33 cellular contexts compared by ENCODE assay signal in the genomic region with DNA sequence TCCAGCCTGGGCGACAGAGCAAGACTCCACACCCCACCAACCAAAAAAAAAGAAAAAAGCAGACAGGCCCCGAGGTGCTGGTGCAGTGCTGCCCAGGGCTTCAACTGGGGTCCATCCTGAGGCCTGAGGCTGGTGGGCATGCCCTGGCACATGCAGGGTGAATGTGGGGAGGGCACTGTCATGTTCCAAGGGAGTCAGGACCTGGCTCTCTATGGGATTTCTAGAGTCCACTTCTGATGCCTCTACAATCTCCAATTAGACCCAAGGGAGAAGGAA. TPM values are rescaled to one million over a fixed set of nuclear protein-coding genes. Genes with fewer than 3 reads are reported as not detected.
DNase-seq lines count a peak whose midpoint lies in the region; ATAC-seq, FAIRE-seq and TF ChIP-seq lines count a peak whose summit lies in the region.
"Had no signal": no experiment of that assay in that cellular context is flagged by ENCODE, and none has a peak within 500 bp of the region (broad histone marks: within the 10 kb centered on the region; RNA-seq: fewer than 3 reads in every experiment).

No MANE protein-coding gene starts in this region.

- SMC1A ChIA-PET in GM12878 (lab: Charles Lee; ENCODE audit: uncharacterized antibody, unreplicated experiment): interaction anchor here (0.9 to 11.9 kb wide), 10 partner anchors 10 to 240 kb away, joined by 3 to 321 read pairs (median 6); a partner anchor contains a TSS

- no peak for DNase-seq in activated naive CD4-positive, alpha-beta T cell treated with anti-CD3 and anti-CD28 coated beads for 36 hours
- DNase-seq in activated naive CD4-positive, alpha-beta T cell treated with anti-CD3 and anti-CD28 coated beads, Interleukin-2, amount 50 U/mL, for 16 hours: no peak
- DNase-seq in Karpas-422 (peak; percentile 70), GM12878 (ENCODE audit: low read depth, low spot score) (no peak), left colon (no peak), PC-3 (no peak)
- DNase-seq in activated CD8-positive, alpha-beta memory T cell treated with anti-CD3 and anti-CD28 coated beads for 24 hours: no peak
- DNase-seq: activated CD4-positive, alpha-beta T cell treated with anti-CD3 and anti-CD28 coated beads, Interleukin-2, amount 50 U/mL, for 4 hours; activated effector memory CD4-positive, alpha-beta T cell treated with Interleukin-2 at 50 U/mL for 16 hours; colonic mucosa; COR-L47; effector CD8-positive, alpha-beta T cell; GOT3; HFFc6; hypothalamus; NCI-H1092 treated with DMSO at 0.1 percent for 48 hours; NCI-H187; NCI-H2171; nephron progenitor cell; OCI-M1; stimulated activated naive CD4-positive, alpha-beta T cell; testis had no signal

- no peak; the same call in 1 of the 2 replicates for TF ChIP-seq POLR2A in GM12878 (IDR thresholded peaks at IDR 0.05; ENCODE audit: low read depth, low read length)

- H3K9me2 ChIP-seq in Karpas-422 (replicated peaks; ENCODE audit: insufficient read depth, low read length) (no peaks in the 10 kb centered on the region), PC-3 (replicated peaks; ENCODE audit: low read length) (no peaks in the 10 kb centered on the region)

- no peaks in the 10 kb centered on the region for H3K27me3 Mint-ChIP-seq in activated naive CD4-positive, alpha-beta T cell treated with anti-CD3 and anti-CD28 coated beads for 36 hours (ENCODE audit: low read depth)

- peaks cover 60% of the 10 kb centered on the region for H3K36me3 Mint-ChIP-seq in activated naive CD4-positive, alpha-beta T cell treated with anti-CD3 and anti-CD28 coated beads for 36 hours (ENCODE audit: low read depth)

- H3K4me3 ChIP-seq in Karpas-422 (ENCODE audit: low read length) (no peak overlapping the region), GM12878 (no peak overlapping the region; the same call in 1 of the 2 replicates), PC-3 (ENCODE audit: low read length) (no peak overlapping the region)
- H3K4me3 ChIP-seq: colonic mucosa, SK-N-MC, testis had no signal

- no peaks in the 10 kb centered on the region for H3K27me3 ChIP-seq in Karpas-422 (ENCODE audit: low read length)
- no peaks in the 10 kb centered on the region for H3K27me3 ChIP-seq in GM12878 (replicated peaks in 1 of 2; ENCODE audit: control insufficient read depth in 2 of 2, insufficient read depth in 2 of 2, low read length in 1 of 2)
- no peaks in the 10 kb centered on the region for H3K27me3 ChIP-seq in PC-3 (ENCODE audit: low read length)
- H3K27me3 ChIP-seq: colonic mucosa, testis had no signal

- H3K4me1 Mint-ChIP-seq in activated naive CD4-positive, alpha-beta T cell treated with anti-CD3 and anti-CD28 coated beads for 36 hours (ENCODE audit: low read depth): peaks cover 35% of the 10 kb centered on the region

- H3K27ac ChIP-seq in Karpas-422 (ENCODE audit: low read length) (peak overlapping the region; percentile 100), GM12878 (ENCODE audit: control insufficient read depth, insufficient read depth) (peak overlapping the region; percentile 94), PC-3 (ENCODE audit: low read length) (no peak overlapping the region)
- H3K27ac ChIP-seq: colonic mucosa, SK-N-MC, testis had no signal

- H3K4me3 Mint-ChIP-seq in activated naive CD4-positive, alpha-beta T cell treated with anti-CD3 and anti-CD28 coated beads for 36 hours: no peak overlapping the region
- H3K4me3 Mint-ChIP-seq: HFFc6, nephron progenitor cell had no signal

- no peak for TF ChIP-seq RAD21 in GM12878 (IDR thresholded peaks at IDR 0.05; ENCODE audit: insufficient read depth, low read depth, low read length)

- H3F3A ChIP-seq in PC-3 (ENCODE audit: low read length, unreplicated experiment): no peaks in the 10 kb centered on the region

- H3K4me2 ChIP-seq in Karpas-422 (ENCODE audit: low read depth, low read length, poor library complexity, severe bottlenecking) (peak overlapping the region; percentile 50), GM12878 (ENCODE audit: control insufficient read depth, insufficient read depth) (peak overlapping the region; percentile 12), PC-3 (ENCODE audit: low read length) (no peak overlapping the region)

- peaks cover 99% of the 10 kb centered on the region for H3K4me1 ChIP-seq in Karpas-422 (ENCODE audit: low read length)
- peaks cover 87% of the 10 kb centered on the region for H3K4me1 ChIP-seq in GM12878 (ENCODE audit: control insufficient read depth, insufficient read depth, low read length)
- H3K4me1 ChIP-seq in PC-3 (ENCODE audit: insufficient read depth, low read length): no peaks in the 10 kb centered on the region
- H3K4me1 ChIP-seq: colonic mucosa had no signal

- CTCF ChIA-PET in activated naive CD4-positive, alpha-beta T cell treated with anti-CD3 and anti-CD28 coated beads for 36 hours (lab: Charles Lee): no interaction called here
- CTCF ChIA-PET in GM12878 (lab: Yijun Ruan, JAX) (interaction anchor here (1.2 to 8.3 kb wide), 5 partner anchors 10 to 240 kb away, joined by 5 to 234 read pairs (median 12); a partner anchor contains a TSS), PC-3 (lab: Charles Lee) (no interaction called here)

- RAD21 ChIA-PET in GM12878 (lab: Charles Lee; ENCODE audit: unreplicated experiment): interaction anchor here (0.5 to 8.6 kb wide), 12 partner anchors 12 to 237 kb away, joined by 3 to 408 read pairs (median 7); a partner anchor contains a TSS

- H3K9ac ChIP-seq in Karpas-422 (ENCODE audit: low read length) (peak overlapping the region; percentile 69), GM12878 (ENCODE audit: control insufficient read depth, insufficient read depth, low read length) (peak overlapping the region; percentile 47; the same call in 1 of the 2 replicates), PC-3 (ENCODE audit: low read length) (no peak overlapping the region)

- H3K9me3 ChIP-seq in Karpas-422 (ENCODE audit: low read length) (no peaks in the 10 kb centered on the region), GM12878 (replicated peaks; ENCODE audit: control insufficient read depth, insufficient read depth, low read length) (no peaks in the 10 kb centered on the region), PC-3 (ENCODE audit: low read length) (no peaks in the 10 kb centered on the region)
- H3K9me3 ChIP-seq: colonic mucosa, testis had no signal

- H2AFZ ChIP-seq in Karpas-422 (ENCODE audit: low read length) (no peak overlapping the region), GM12878 (ENCODE audit: control insufficient read depth, low read depth, low read length) (no peak overlapping the region), PC-3 (ENCODE audit: low read length) (no peak overlapping the region)

- FAIRE-seq in GM12878 (lab: Jason Lieb, UNC): no peak
- FAIRE-seq: astrocyte, G401.6 had no signal

- 6% methylated on average over 2 of the region's 2 CpGs for WGBS in GM12878 (ENCODE audit: insufficient coverage, insufficient replicate concordance, low lambda C conversion rate, missing lambda C conversion rate)

- H4K20me1 ChIP-seq in Karpas-422 (ENCODE audit: insufficient read depth, low read depth, low read length) (no peaks in the 10 kb centered on the region), GM12878 (ENCODE audit: control insufficient read depth, insufficient read depth) (no peaks in the 10 kb centered on the region), PC-3 (ENCODE audit: low read length) (0 out of 2 replicates have a peak, but pooled peaks cover 3% of the 10 kb centered on the region)

- in situ Hi-C loops in GM12878 (cut with MboI): no loop called here

- no peaks in the 10 kb centered on the region for H3K9me3 Mint-ChIP-seq in activated naive CD4-positive, alpha-beta T cell treated with anti-CD3 and anti-CD28 coated beads for 36 hours
- H3K9me3 Mint-ChIP-seq: HFFc6, nephron progenitor cell had no signal

- H3K79me2 ChIP-seq in Karpas-422 (ENCODE audit: low read length) (peaks cover 4% of the 10 kb centered on the region), GM12878 (ENCODE audit: control insufficient read depth, insufficient read depth, low read length) (peaks cover 20% of the 10 kb centered on the region), PC-3 (ENCODE audit: low read length) (no peaks in the 10 kb centered on the region)

- H3K36me3 ChIP-seq in Karpas-422 (ENCODE audit: insufficient read depth, low read length): peaks cover 17% of the 10 kb centered on the region
- H3K36me3 ChIP-seq in GM12878 (ENCODE audit: control insufficient read depth in 2 of 2, insufficient read depth in 2 of 2, low read length in 1 of 2): peaks cover 5 to 17% of the 10 kb centered on the region in 2 experiments; a peak in 3 of 4 replicates
- peaks cover 16% of the 10 kb centered on the region for H3K36me3 ChIP-seq in PC-3 (ENCODE audit: low read depth, low read length)
- H3K36me3 ChIP-seq: colonic mucosa had no signal

- intact Hi-C loops in activated naive CD4-positive, alpha-beta T cell treated with anti-CD3 and anti-CD28 coated beads for 36 hours (cut with micrococcal nuclease): no loop called here
- intact Hi-C loops in GM12878 (cut with micrococcal nuclease; ENCODE audit: unreplicated experiment): no loop called here
- intact Hi-C loops in left colon (cut with DNase I, micrococcal nuclease): no loop called here
- intact Hi-C loops in PC-3 (cut with micrococcal nuclease): no loop called here

- BruUV-seq in GM12878 (replicated peaks; lab: Mats Ljungman, UMichigan): no TSS peak
- BruUV-seq in PC-3 (replicated peaks; lab: Mats Ljungman, UMichigan): no TSS peak

- no peak for TF ChIP-seq EP300 in GM12878 (IDR thresholded peaks at IDR 0.05; ENCODE audit: borderline replicate concordance in 1 of 2, control insufficient read depth in 1 of 2, low read depth in 2 of 2, low read length in 2 of 2)

- no peak for TF ChIP-seq CTCF in GM12878 (IDR thresholded peaks at IDR 0.05 in 2 of 3, conservative IDR thresholded peaks at IDR 0.05 in 1 of 3; ENCODE audit: control insufficient read depth in 2 of 3, extremely low read depth in 1 of 3, insufficient read depth in 1 of 3, low read depth in 3 of 3, low read length in 3 of 3)
- TF ChIP-seq CTCF in PC-3 (conservative IDR thresholded peaks at IDR 0.05; ENCODE audit: low read depth, low read length): no peak

- POLR2A ChIA-PET in GM12878 (lab: Charles Lee): interaction anchor here (0.6 to 12.6 kb wide), 9 partner anchors 13 to 238 kb away, joined by 3 to 599 read pairs (median 6); a partner anchor contains a TSS
- POLR2A ChIA-PET in PC-3 (lab: Charles Lee; ENCODE audit: unreplicated experiment): no interaction called here

- ATAC-seq in GM12878 (no peak), left colon (no peak), GM19351 (IDR thresholded peaks at IDR 0.05; ENCODE audit: unreplicated experiment) (no peak), PC-3 (no peak)

- H3K27ac Mint-ChIP-seq in activated naive CD4-positive, alpha-beta T cell treated with anti-CD3 and anti-CD28 coated beads for 36 hours: peak overlapping the region; percentile 61
- H3K27ac Mint-ChIP-seq: HFFc6 had no signal

RNA-seq across cellular contexts. Expression of a gene that starts 10.1 kb away (rescaled TPM):
- 100 to 1,000 TPM in 1 of 2 experiments, 10 to 100 TPM in 1; 95.4 to 110 TPM for total RNA-seq in activated naive CD4-positive, alpha-beta T cell treated with anti-CD3 and anti-CD28 coated beads for 36 hours
- 83.8 and 108 TPM in 2 replicates for total RNA-seq in Karpas-422 (2014; rRNA removed; shearing (Covaris generic); ENCODE audit: low replicate concordance)
- 125 and 139 TPM in 2 replicates for total RNA-seq in GM12878 (2013; cell fraction: nucleolus; rRNA removed)
- total RNA-seq in GM12878 (2014; rRNA removed) (145 and 158 TPM in 2 replicates), GM12878 (2014; rRNA removed; fragmentation: Illumina TruSeq; extraction: Trizol) (45.3 and 53.0 TPM in 2 replicates), GM12878 (2021) (81.6 and 84.4 TPM in 2 replicates), left colon (10 to 100 TPM in 1 of 2 donors, 1 to 10 TPM in 1; 7.5 to 16.4 TPM), PC-3 (2014; rRNA removed) (75.9 and 77.5 TPM in 2 replicates)
- polyA plus RNA-seq in GM12878 (2011; ENCODE audit: low read depth): 21.9 TPM
- polyA plus RNA-seq in GM12878 (2011; rRNA removed) (26.6 and 67.9 TPM in 2 replicates), GM12878 (2014; fragmentation: Illumina TruSeq; extraction: Trizol) (9.8 and 38.9 TPM in 2 replicates), GM12878 (2014; fragmentation: Nextera tagmentation; extraction: Ambion mirVana) (10 to 100 TPM; 36.7 to 62.3 TPM), GM12878 (2014; rRNA removed) (126 and 148 TPM in 2 replicates), GM12878 (2016; fragmentation: Nextera tagmentation; extraction: Ambion mirVana) (100 to 1,000 TPM; 177 to 212 TPM)
- polyA plus RNA-seq in GM12878 (2011; cell fraction: cytosol; rRNA removed): 113 and 161 TPM in 2 replicates
- 245 and 256 TPM in 2 replicates for polyA plus RNA-seq in GM12878 (2011; cell fraction: nucleus; rRNA removed)
- polyA plus RNA-seq in GM12878 (2012): 42.1 and 48.8 TPM in 2 replicates
- 70.4 and 125 TPM in 2 replicates for polyA minus RNA-seq in GM12878 (2011; rRNA and poly(A)+ RNA removed)
- 28.6 and 42.6 TPM in 2 replicates for polyA minus RNA-seq in GM12878 (2011; cell fraction: cytosol; rRNA and poly(A)+ RNA removed)
- polyA minus RNA-seq in GM12878 (2011; cell fraction: nucleus; rRNA and poly(A)+ RNA removed): 82.8 and 123 TPM in 2 replicates

RNA-seq across cellular contexts. Expression of a gene that starts 10.2 kb away (rescaled TPM):
- 1 to 10 TPM; 3.2 to 3.8 TPM for total RNA-seq in activated naive CD4-positive, alpha-beta T cell treated with anti-CD3 and anti-CD28 coated beads for 36 hours
- 130 and 141 TPM in 2 replicates for total RNA-seq in Karpas-422 (2014; rRNA removed; shearing (Covaris generic); ENCODE audit: low replicate concordance)
- total RNA-seq in GM12878 (2013; cell fraction: nucleolus; rRNA removed): 79.9 and 82.3 TPM in 2 replicates
- total RNA-seq in GM12878 (2014; rRNA removed) (35.9 and 37.6 TPM in 2 replicates), GM12878 (2014; rRNA removed; fragmentation: Illumina TruSeq; extraction: Trizol) (22.3 and 23.2 TPM in 2 replicates), GM12878 (2021) (90.1 and 91.4 TPM in 2 replicates), left colon (1 to 10 TPM; 1.2 to 1.5 TPM), PC-3 (2014; rRNA removed) (0.58 and 0.66 TPM in 2 replicates)
- polyA plus RNA-seq in GM12878 (2011; ENCODE audit: low read depth): 30.0 TPM
- polyA plus RNA-seq in GM12878 (2011; rRNA removed) (9.7 and 16.4 TPM in 2 replicates), GM12878 (2014; fragmentation: Illumina TruSeq; extraction: Trizol) (20.6 and 26.9 TPM in 2 replicates), GM12878 (2014; fragmentation: Nextera tagmentation; extraction: Ambion mirVana) (1 to 10 TPM; 6.9 to 9.6 TPM), GM12878 (2014; rRNA removed) (42.3 and 43.0 TPM in 2 replicates), GM12878 (2016; fragmentation: Nextera tagmentation; extraction: Ambion mirVana) (10 to 100 TPM; 26.6 to 30.4 TPM)
- 18.3 and 19.9 TPM in 2 replicates for polyA plus RNA-seq in GM12878 (2011; cell fraction: cytosol; rRNA removed)
- 43.6 and 44.2 TPM in 2 replicates for polyA plus RNA-seq in GM12878 (2011; cell fraction: nucleus; rRNA removed)
- 50.9 and 59.0 TPM in 2 replicates for polyA plus RNA-seq in GM12878 (2012)
- polyA minus RNA-seq in GM12878 (2011; rRNA and poly(A)+ RNA removed): 24.8 and 41.5 TPM in 2 replicates
- 20.1 and 23.4 TPM in 2 replicates for polyA minus RNA-seq in GM12878 (2011; cell fraction: cytosol; rRNA and poly(A)+ RNA removed)
- polyA minus RNA-seq in GM12878 (2011; cell fraction: nucleus; rRNA and poly(A)+ RNA removed): 12.0 and 20.7 TPM in 2 replicates
- total RNA-seq: astrocyte, lung microvascular endothelial cell had no signal

RNA-seq across cellular contexts. Expression of a gene that starts 22.0 kb away (rescaled TPM):
- 1 to 10 TPM; 1.7 to 1.8 TPM for total RNA-seq in activated naive CD4-positive, alpha-beta T cell treated with anti-CD3 and anti-CD28 coated beads for 36 hours
- 3.2 and 6.5 TPM in 2 replicates for total RNA-seq in Karpas-422 (2014; rRNA removed; shearing (Covaris generic); ENCODE audit: low replicate concordance)
- 10.3 and 11.3 TPM in 2 replicates for total RNA-seq in GM12878 (2013; cell fraction: nucleolus; rRNA removed)
- total RNA-seq in GM12878 (2014; rRNA removed) (3.6 and 6.8 TPM in 2 replicates), GM12878 (2014; rRNA removed; fragmentation: Illumina TruSeq; extraction: Trizol) (0.22 and 0.28 TPM in 2 replicates), GM12878 (2021) (8.6 and 10.1 TPM in 2 replicates), left colon (not detected), PC-3 (2014; rRNA removed) (not detected in 2 replicates)
- 0.26 TPM for polyA plus RNA-seq in GM12878 (2011; ENCODE audit: low read depth)
- polyA plus RNA-seq in GM12878 (2011; rRNA removed) (0.06 and 0.08 TPM in 2 replicates), GM12878 (2014; fragmentation: Illumina TruSeq; extraction: Trizol) (0.06 TPM in 1 of 2 replicates, not detected in the other), GM12878 (2014; fragmentation: Nextera tagmentation; extraction: Ambion mirVana) (under 1 TPM; 0.13 to 0.40 TPM), GM12878 (2014; rRNA removed) (5.9 and 6.5 TPM in 2 replicates), GM12878 (2016; fragmentation: Nextera tagmentation; extraction: Ambion mirVana) (under 1 TPM; 0.20 to 0.27 TPM)
- 0.03 and 0.33 TPM in 2 replicates for polyA plus RNA-seq in GM12878 (2011; cell fraction: cytosol; rRNA removed)
- polyA plus RNA-seq in GM12878 (2011; cell fraction: nucleus; rRNA removed): 2.4 and 3.6 TPM in 2 replicates
- 3.6 and 5.2 TPM in 2 replicates for polyA plus RNA-seq in GM12878 (2012)
- not detected in 2 replicates for polyA minus RNA-seq in GM12878 (2011; rRNA and poly(A)+ RNA removed)
- not detected in 2 replicates for polyA minus RNA-seq in GM12878 (2011; cell fraction: cytosol; rRNA and poly(A)+ RNA removed)
- polyA minus RNA-seq in GM12878 (2011; cell fraction: nucleus; rRNA and poly(A)+ RNA removed): 0.29 TPM in 1 of 2 replicates, not detected in the other
- total RNA-seq: astrocyte, cardiac septum, colonic mucosa, HFFc6, lung microvascular endothelial cell, M059J, NCI-H460, osteocyte, ureter had no signal

RNA-seq across cellular contexts. Expression of a gene that starts 32.4 kb away (rescaled TPM):
- 1 to 10 TPM; 1.0 to 1.5 TPM for total RNA-seq in activated naive CD4-positive, alpha-beta T cell treated with anti-CD3 and anti-CD28 coated beads for 36 hours
- not detected in 2 replicates for total RNA-seq in Karpas-422 (2014; rRNA removed; shearing (Covaris generic); ENCODE audit: low replicate concordance)
- total RNA-seq in GM12878 (2013; cell fraction: nucleolus; rRNA removed): 1.1 and 1.5 TPM in 2 replicates
- 1.1 and 1.5 TPM in 2 replicates for total RNA-seq in GM12878 (2014; rRNA removed)
- 1.3 and 1.4 TPM in 2 replicates for total RNA-seq in GM12878 (2014; rRNA removed; fragmentation: Illumina TruSeq; extraction: Trizol)
- 1.7 and 1.9 TPM in 2 replicates for total RNA-seq in GM12878 (2021)
- polyA plus RNA-seq in GM12878 (2011; ENCODE audit: low read depth): 0.22 TPM
- polyA plus RNA-seq in GM12878 (2011; rRNA removed): 0.43 and 0.52 TPM in 2 replicates
- polyA plus RNA-seq in GM12878 (2011; cell fraction: cytosol; rRNA removed): 0.28 and 0.31 TPM in 2 replicates
- polyA plus RNA-seq in GM12878 (2011; cell fraction: nucleus; rRNA removed): 0.59 and 0.82 TPM in 2 replicates
- polyA plus RNA-seq in GM12878 (2012): 0.49 and 1.3 TPM in 2 replicates
- 3.1 TPM in 2 replicates for polyA plus RNA-seq in GM12878 (2014; fragmentation: Illumina TruSeq; extraction: Trizol)
- under 1 TPM; 0.39 to 0.60 TPM for polyA plus RNA-seq in GM12878 (2014; fragmentation: Nextera tagmentation; extraction: Ambion mirVana)
- polyA plus RNA-seq in GM12878 (2014; rRNA removed): 1.5 and 1.8 TPM in 2 replicates
- polyA plus RNA-seq in GM12878 (2016; fragmentation: Nextera tagmentation; extraction: Ambion mirVana): under 1 TPM; 0.05 to 0.15 TPM
- polyA minus RNA-seq in GM12878 (2011; rRNA and poly(A)+ RNA removed): 0.52 and 0.73 TPM in 2 replicates
- not detected in 2 replicates for polyA minus RNA-seq in GM12878 (2011; cell fraction: cytosol; rRNA and poly(A)+ RNA removed)
- 0.19 and 0.36 TPM in 2 replicates for polyA minus RNA-seq in GM12878 (2011; cell fraction: nucleus; rRNA and poly(A)+ RNA removed)
- total RNA-seq in left colon: under 1 TPM; 0.43 to 0.56 TPM
- 1.2 and 3.6 TPM in 2 replicates for total RNA-seq in PC-3 (2014; rRNA removed)
- total RNA-seq: cardiac septum, HT1080 had no signal

Comparison
In these comparisons a context has a peak if more than half of its experiments do, and no peak if none do; other contexts are left out.
1. RNA of a gene that starts 10.2 kb away (total RNA-seq): 130 to 141 TPM in Karpas-422 and 22.3 to 91.4 TPM in GM12878; 3.2 to 3.8 TPM in activated naive CD4-positive, alpha-beta T cell treated with anti-CD3 and anti-CD28 coated beads for 36 hours, 1.2 to 1.5 TPM in left colon and 0.58 to 0.66 TPM in PC-3; every median in the first group is over 4 times any median in the second.